Comparison of ENCODE assay signal across 8 cellular contexts in the genomic region with DNA sequence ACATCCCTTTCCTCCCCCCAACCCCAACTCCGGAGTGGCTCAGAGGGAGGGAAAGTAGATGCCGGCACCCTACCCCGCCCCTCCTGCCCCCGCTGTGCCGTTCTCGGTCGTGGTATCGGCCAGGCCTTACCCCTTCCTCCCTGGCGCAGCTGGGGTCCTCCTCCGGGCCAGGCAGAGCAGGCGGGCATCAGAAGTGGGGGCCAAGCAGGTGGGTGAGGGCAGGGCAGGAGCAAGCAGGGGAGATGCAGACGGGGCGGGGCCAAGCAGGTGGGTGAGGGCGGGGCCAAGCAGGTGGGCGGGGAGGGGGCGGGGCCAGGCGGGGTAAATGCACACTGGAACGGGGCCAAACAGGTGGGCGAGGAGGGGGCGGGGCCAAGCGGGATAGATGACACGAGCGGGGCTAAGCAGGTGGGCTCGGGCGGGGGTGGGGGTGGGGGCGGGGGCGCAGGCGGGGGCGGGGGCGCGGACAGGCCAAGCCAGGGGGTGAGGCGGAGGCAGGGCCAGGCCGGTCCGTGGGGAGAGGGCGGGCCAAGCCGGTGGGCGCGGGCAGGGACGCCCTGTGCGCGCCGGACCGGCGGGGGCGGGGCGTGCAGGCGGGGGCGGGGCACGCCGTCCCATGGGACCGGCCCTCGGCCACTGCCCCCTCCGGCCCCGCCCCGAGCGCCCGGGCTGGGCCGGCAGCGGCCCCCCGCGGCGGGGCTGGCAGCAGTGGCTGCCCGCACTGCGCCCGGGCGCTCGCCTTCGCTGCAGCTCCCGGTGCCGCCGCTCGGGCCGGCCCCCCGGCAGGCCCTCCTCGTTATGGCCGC.
DNase-seq lines count a peak whose midpoint lies in the region; ATAC-seq, FAIRE-seq and TF ChIP-seq lines count a peak whose summit lies in the region.

A gene with protein sequence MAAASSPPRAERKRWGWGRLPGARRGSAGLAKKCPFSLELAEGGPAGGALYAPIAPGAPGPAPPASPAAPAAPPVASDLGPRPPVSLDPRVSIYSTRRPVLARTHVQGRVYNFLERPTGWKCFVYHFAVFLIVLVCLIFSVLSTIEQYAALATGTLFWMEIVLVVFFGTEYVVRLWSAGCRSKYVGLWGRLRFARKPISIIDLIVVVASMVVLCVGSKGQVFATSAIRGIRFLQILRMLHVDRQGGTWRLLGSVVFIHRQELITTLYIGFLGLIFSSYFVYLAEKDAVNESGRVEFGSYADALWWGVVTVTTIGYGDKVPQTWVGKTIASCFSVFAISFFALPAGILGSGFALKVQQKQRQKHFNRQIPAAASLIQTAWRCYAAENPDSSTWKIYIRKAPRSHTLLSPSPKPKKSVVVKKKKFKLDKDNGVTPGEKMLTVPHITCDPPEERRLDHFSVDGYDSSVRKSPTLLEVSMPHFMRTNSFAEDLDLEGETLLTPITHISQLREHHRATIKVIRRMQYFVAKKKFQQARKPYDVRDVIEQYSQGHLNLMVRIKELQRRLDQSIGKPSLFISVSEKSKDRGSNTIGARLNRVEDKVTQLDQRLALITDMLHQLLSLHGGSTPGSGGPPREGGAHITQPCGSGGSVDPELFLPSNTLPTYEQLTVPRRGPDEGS (plus strand): TSS at position 708 of the 806 bp plus-strand sequence. CDS start 91 bp downstream, at position 799.
A gene with protein sequence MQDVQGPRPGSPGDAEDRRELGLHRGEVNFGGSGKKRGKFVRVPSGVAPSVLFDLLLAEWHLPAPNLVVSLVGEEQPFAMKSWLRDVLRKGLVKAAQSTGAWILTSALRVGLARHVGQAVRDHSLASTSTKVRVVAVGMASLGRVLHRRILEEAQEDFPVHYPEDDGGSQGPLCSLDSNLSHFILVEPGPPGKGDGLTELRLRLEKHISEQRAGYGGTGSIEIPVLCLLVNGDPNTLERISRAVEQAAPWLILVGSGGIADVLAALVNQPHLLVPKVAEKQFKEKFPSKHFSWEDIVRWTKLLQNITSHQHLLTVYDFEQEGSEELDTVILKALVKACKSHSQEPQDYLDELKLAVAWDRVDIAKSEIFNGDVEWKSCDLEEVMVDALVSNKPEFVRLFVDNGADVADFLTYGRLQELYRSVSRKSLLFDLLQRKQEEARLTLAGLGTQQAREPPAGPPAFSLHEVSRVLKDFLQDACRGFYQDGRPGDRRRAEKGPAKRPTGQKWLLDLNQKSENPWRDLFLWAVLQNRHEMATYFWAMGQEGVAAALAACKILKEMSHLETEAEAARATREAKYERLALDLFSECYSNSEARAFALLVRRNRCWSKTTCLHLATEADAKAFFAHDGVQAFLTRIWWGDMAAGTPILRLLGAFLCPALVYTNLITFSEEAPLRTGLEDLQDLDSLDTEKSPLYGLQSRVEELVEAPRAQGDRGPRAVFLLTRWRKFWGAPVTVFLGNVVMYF (N-terminal part only) (minus strand): TSS at position 214 of the 806 bp plus-strand sequence. CDS start 21,478 bp downstream, outside the sequence.

- TF ChIP-seq POLR2A in H54 (IDR thresholded peaks at IDR 0.05; ENCODE audit: low read depth, low read length), result no peak

- H3K9me3 ChIP-seq in iPS DF 6.9 (ENCODE audit: control insufficient read depth, insufficient read depth, low read length), result no peaks in the 10 kb centered on the region

- ATAC-seq in GM18519 (IDR thresholded peaks at IDR 0.05; ENCODE audit: low FRiP score, unreplicated experiment) (no peak), GM18867 (IDR thresholded peaks at IDR 0.05; ENCODE audit: unreplicated experiment) (no peak), GM18907 (IDR thresholded peaks at IDR 0.05; ENCODE audit: unreplicated experiment) (no peak)

- FAIRE-seq in H54 (lab: Jason Lieb, UNC), result no peak

- no peaks in the 10 kb centered on the region for H3K4me1 ChIP-seq in iPS DF 6.9 (ENCODE audit: control insufficient read depth, insufficient read depth, low read length)

- H3K27ac ChIP-seq in iPS DF 6.9 (ENCODE audit: low read length), result no peak within 1 kb of the TSS

- H3K4me3 ChIP-seq in iPS DF 6.9 (ENCODE audit: low read length), result peak within 1 kb of the TSS; percentile 44

- peaks cover 30% of the 10 kb centered on the region for H3K27me3 ChIP-seq in iPS DF 6.9 (ENCODE audit: control insufficient read depth, insufficient read depth, low read length)

- no peaks in the 10 kb centered on the region for H3K36me3 ChIP-seq in iPS DF 6.9 (ENCODE audit: control insufficient read depth, insufficient read depth, low read length)

- no CpG with 5 or more reads among the region's 76 CpGs for WGBS in iPS DF 6.9 (ENCODE audit: insufficient coverage, insufficient read length)

- DNase-seq in H54 (ENCODE audit: insufficient read length, low spot score) (peak; percentile 81), RPMI8226 (peak; percentile 86), iPS DF 6.9 (ENCODE audit: low read depth, low spot score) (no peak)
- DNase-seq in activated naive CD4-positive, alpha-beta T cell (lab: John Stamatoyannopoulos, UW), result peak; percentile 46 to 80 (median 71)
- DNase-seq in stimulated activated CD4-positive, alpha-beta T cell treated with anti-CD3 and anti-CD28 coated beads, Interleukin-15, amount 100 ng/mL, for 48 hours (ENCODE audit: low read depth in 2 of 2), result peak; percentile 71 to 79
